ENCODE assay signal across 32 cellular contexts in genomic region chr7:24464846-24465245, GRCh38.
"Had no signal": no experiment of that assay in that cellular context is flagged by ENCODE, and none has a peak within 500 bp of the region (broad histone marks: within the 10 kb centered on the region; RNA-seq: fewer than 3 reads in every experiment).

No MANE protein-coding gene starts in this region.

- H3K4me1 Mint-ChIP-seq: activated B cell treated with CpG ODN at 0.5 μM for 24 hours; activated naive CD4-positive, alpha-beta T cell treated with anti-CD3 and anti-CD28 coated beads, Interleukin-2, amount 50 U/mL, for 24 hours; activated naive CD8-positive, alpha-beta T cell treated with anti-CD3 and anti-CD28 coated beads for 36 hours; activated naive CD8-positive, alpha-beta T cell treated with anti-CD3 and anti-CD28 coated beads, Interleukin-2, amount 50 U/mL, for 24 hours; central memory CD8-positive, alpha-beta T cell had no signal

- ATAC-seq: activated CD4-positive, CD25-positive, alpha-beta regulatory T cell treated with anti-CD3 and anti-CD28 coated beads, Interleukin-2, amount 50 U/mL, for 24 hours; activated CD8-positive, alpha-beta T cell treated with anti-CD3 and anti-CD28 coated beads for 36 hours; activated naive CD8-positive, alpha-beta T cell treated with anti-CD3 and anti-CD28 coated beads, Interleukin-2, amount 50 U/mL, for 24 hours; effector memory CD8-positive, alpha-beta T cell; gastroesophageal sphincter; heart right ventricle had no signal

- H3K4me3 Mint-ChIP-seq: activated B cell treated with CpG ODN at 0.5 μM for 24 hours; activated CD8-positive, alpha-beta T cell treated with anti-CD3 and anti-CD28 coated beads for 36 hours; activated naive CD4-positive, alpha-beta T cell treated with anti-CD3 and anti-CD28 coated beads for 36 hours; activated naive CD4-positive, alpha-beta T cell treated with anti-CD3 and anti-CD28 coated beads, Interleukin-2, amount 50 U/mL, for 24 hours; activated naive CD8-positive, alpha-beta T cell treated with anti-CD3 and anti-CD28 coated beads for 36 hours; activated naive CD8-positive, alpha-beta T cell treated with anti-CD3 and anti-CD28 coated beads, Interleukin-2, amount 50 U/mL, for 24 hours; activated T-helper 1 cell treated with anti-CD3 and anti-CD28 coated beads, Interleukin-12 subunit alpha, Interleukin-12 subunit beta, Interleukin-2, Interleukin-4 antibody, amounts not matched to agents 30 ng/mL and 10 ng/mL and 1 ng/mL, durations not matched to agents 14 hours and 24 hours and 36 hours; central memory CD8-positive, alpha-beta T cell; effector memory CD8-positive, alpha-beta T cell had no signal

- H3K27me3 Mint-ChIP-seq: activated B cell treated with CpG ODN at 0.5 μM for 24 hours; activated naive CD4-positive, alpha-beta T cell treated with anti-CD3 and anti-CD28 coated beads, Interleukin-2, amount 50 U/mL, for 24 hours; activated naive CD8-positive, alpha-beta T cell treated with anti-CD3 and anti-CD28 coated beads for 36 hours; activated naive CD8-positive, alpha-beta T cell treated with anti-CD3 and anti-CD28 coated beads, Interleukin-2, amount 50 U/mL, for 24 hours; effector memory CD8-positive, alpha-beta T cell had no signal

- H3K79me2 ChIP-seq: hepatocyte had no signal

- H2AFZ ChIP-seq: hepatocyte had no signal

- DNase-seq: activated B cell treated with CpG ODN at 0.5 μM for 24 hours; activated CD4-positive, alpha-beta T cell treated with anti-CD3 and anti-CD28 coated beads for 48 hours; activated CD4-positive, alpha-beta T cell treated with anti-CD3 and anti-CD28 coated beads, Interleukin-2, amount 50 U/mL, for 1 hour; activated CD4-positive, alpha-beta T cell treated with anti-CD3 and anti-CD28 coated beads, Interleukin-2, amount 50 U/mL, for 48 hours; activated CD8-positive, alpha-beta memory T cell treated with anti-CD3 and anti-CD28 coated beads for 24 hours; activated CD8-positive, alpha-beta T cell treated with anti-CD3 and anti-CD28 coated beads for 36 hours; activated effector memory CD4-positive, alpha-beta T cell treated with anti-CD3 and anti-CD28 coated beads, Interleukin-2, amount 50 U/mL, for 16 hours; activated naive CD4-positive, alpha-beta T cell treated with anti-CD3 and anti-CD28 coated beads for 36 hours; activated naive CD8-positive, alpha-beta T cell treated with anti-CD3 and anti-CD28 coated beads for 36 hours; activated naive CD8-positive, alpha-beta T cell treated with anti-CD3 and anti-CD28 coated beads, Interleukin-2, amount 50 U/mL, for 24 hours; activated T-cell treated with anti-CD3 and anti-CD28 coated beads, Interleukin-2, amount 50 U/mL, for 1 hour; activated T-cell treated with anti-CD3 and anti-CD28 coated beads, Interleukin-2, amount 50 U/mL, for 48 hours; adrenal gland; amygdala; brain microvascular endothelial cell; dermis blood vessel endothelial cell; effector CD4-positive, alpha-beta T cell; effector memory CD8-positive, alpha-beta T cell; esophagus squamous epithelium; foreskin melanocyte; heart right ventricle; T-helper 2 cell had no signal

- H3K36me3 Mint-ChIP-seq: activated naive CD4-positive, alpha-beta T cell treated with anti-CD3 and anti-CD28 coated beads, Interleukin-2, amount 50 U/mL, for 24 hours; activated naive CD8-positive, alpha-beta T cell treated with anti-CD3 and anti-CD28 coated beads for 36 hours had no signal

- H3K27ac ChIP-seq: adrenal gland, ascending aorta, brain microvascular endothelial cell, coronary artery, epithelial cell of prostate, esophagus squamous epithelium, gastroesophageal sphincter, heart right ventricle, hepatocyte had no signal

- H3K9me3 Mint-ChIP-seq: activated B cell treated with CpG ODN at 0.5 μM for 24 hours; activated CD8-positive, alpha-beta T cell treated with anti-CD3 and anti-CD28 coated beads for 36 hours; activated naive CD4-positive, alpha-beta T cell treated with anti-CD3 and anti-CD28 coated beads for 36 hours; activated naive CD4-positive, alpha-beta T cell treated with anti-CD3 and anti-CD28 coated beads, Interleukin-2, amount 50 U/mL, for 24 hours; activated naive CD8-positive, alpha-beta T cell treated with anti-CD3 and anti-CD28 coated beads for 36 hours; activated naive CD8-positive, alpha-beta T cell treated with anti-CD3 and anti-CD28 coated beads, Interleukin-2, amount 50 U/mL, for 24 hours; activated T-helper 1 cell treated with anti-CD3 and anti-CD28 coated beads, Interleukin-12 subunit alpha, Interleukin-12 subunit beta, Interleukin-2, Interleukin-4 antibody, amounts not matched to agents 30 ng/mL and 10 ng/mL and 1 ng/mL, durations not matched to agents 14 hours and 24 hours and 36 hours; activated T-helper 2 cell treated with anti-CD3 and anti-CD28 coated beads, Interferon-gamma antibody, Interleukin-2, Interleukin-4, amounts not matched to agents 10 μg/mL and 5 μg/mL and 100 μg/mL, durations not matched to agents 14 hours and 24 hours and 36 hours; central memory CD8-positive, alpha-beta T cell; effector memory CD8-positive, alpha-beta T cell had no signal

- H3K36me3 ChIP-seq: adrenal gland, ascending aorta, brain microvascular endothelial cell, esophagus squamous epithelium, gastroesophageal sphincter, heart right ventricle had no signal

- H3K27me3 ChIP-seq: adrenal gland, ascending aorta, brain microvascular endothelial cell, esophagus squamous epithelium, gastroesophageal sphincter, heart right ventricle, hepatocyte had no signal

- H3K9me3 ChIP-seq: adrenal gland, ascending aorta, esophagus squamous epithelium, gastroesophageal sphincter had no signal

- H3K27ac Mint-ChIP-seq: activated B cell treated with CpG ODN at 0.5 μM for 24 hours; activated CD8-positive, alpha-beta T cell treated with anti-CD3 and anti-CD28 coated beads for 36 hours; activated naive CD4-positive, alpha-beta T cell treated with anti-CD3 and anti-CD28 coated beads for 36 hours; activated naive CD4-positive, alpha-beta T cell treated with anti-CD3 and anti-CD28 coated beads, Interleukin-2, amount 50 U/mL, for 24 hours; activated naive CD8-positive, alpha-beta T cell treated with anti-CD3 and anti-CD28 coated beads for 36 hours; activated naive CD8-positive, alpha-beta T cell treated with anti-CD3 and anti-CD28 coated beads, Interleukin-2, amount 50 U/mL, for 24 hours; activated T-helper 1 cell treated with anti-CD3 and anti-CD28 coated beads, Interleukin-12 subunit alpha, Interleukin-12 subunit beta, Interleukin-2, Interleukin-4 antibody, amounts not matched to agents 30 ng/mL and 10 ng/mL and 1 ng/mL, durations not matched to agents 14 hours and 24 hours and 36 hours; activated T-helper 2 cell treated with anti-CD3 and anti-CD28 coated beads, Interferon-gamma antibody, Interleukin-2, Interleukin-4, amounts not matched to agents 10 μg/mL and 5 μg/mL and 100 μg/mL, durations not matched to agents 14 hours and 24 hours and 36 hours; effector memory CD8-positive, alpha-beta T cell had no signal

- H3K4me2 ChIP-seq: hepatocyte had no signal

- H3K4me3 ChIP-seq: adrenal gland, ascending aorta, coronary artery, esophagus squamous epithelium, gastroesophageal sphincter, heart right ventricle, hepatocyte had no signal

- H3K4me1 ChIP-seq: adrenal gland, ascending aorta, esophagus squamous epithelium, gastroesophageal sphincter, heart right ventricle had no signal
